8 cellular contexts compared by ENCODE assay signal in the genomic region with DNA sequence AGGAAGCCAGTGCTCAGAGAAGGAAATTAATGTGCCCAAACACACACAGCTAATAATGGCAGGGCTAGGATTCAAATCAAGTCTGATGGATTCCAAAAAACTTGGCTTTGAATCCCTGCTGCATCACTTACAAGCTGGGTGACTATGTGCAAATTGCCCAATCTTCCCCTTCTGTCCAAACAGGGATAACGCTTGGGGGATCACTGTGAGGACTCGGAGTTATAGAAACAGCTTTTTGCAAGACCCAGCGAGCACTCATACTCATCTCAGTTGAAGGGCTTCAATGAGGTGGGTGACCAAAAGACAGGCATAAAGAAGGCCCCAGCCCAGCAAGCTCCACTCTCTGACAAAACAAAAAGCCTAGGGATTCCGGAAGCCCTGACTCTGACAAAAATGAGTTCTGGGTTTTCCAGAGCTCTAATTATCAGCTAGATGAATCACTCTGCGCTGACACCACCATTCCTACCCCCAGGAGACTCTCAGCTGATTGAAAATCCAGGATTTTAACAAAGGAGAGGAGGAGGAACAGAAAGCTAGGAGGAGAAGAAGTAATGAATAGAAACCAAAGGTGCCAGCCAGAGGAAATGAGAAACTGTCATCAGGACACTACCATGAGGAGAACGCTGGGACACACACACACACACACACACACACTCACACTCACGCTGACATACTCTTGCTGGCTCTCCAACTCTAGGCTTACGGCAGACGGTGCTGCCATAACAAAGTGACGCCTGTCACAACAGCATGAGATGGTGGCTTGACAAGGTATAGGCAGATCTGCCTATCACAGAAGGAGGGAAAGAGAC. TPM values are rescaled to one million over a fixed set of nuclear protein-coding genes. Genes with fewer than 3 reads are reported as not detected.
A peak's percentile ranks its signal among the peaks of the same experiment; 100 is the strongest.
DNase-seq lines count a peak whose midpoint lies in the region; ATAC-seq and TF ChIP-seq lines count a peak whose summit lies in the region.

No MANE protein-coding gene starts in this region.

- H2AFZ ChIP-seq in mammary epithelial cell (ENCODE audit: low read depth, low read length) = no peak overlapping the region

- dilution Hi-C loops in mammary epithelial cell (cut with HindIII; ENCODE audit: low sequenced_read_pairs) = no loop called here

- H3K27ac ChIP-seq in mammary epithelial cell (ENCODE audit: insufficient read depth, low read depth, low read length) (peak overlapping the region; percentile 100), lower lobe of right lung (peak overlapping the region; percentile 97)

- H3K9ac ChIP-seq in mammary epithelial cell (ENCODE audit: insufficient read depth, low read length) = peak overlapping the region; percentile 70

- no peaks in the 10 kb centered on the region for H3K36me3 Mint-ChIP-seq in type B pancreatic cell

- H3K36me3 ChIP-seq in mammary epithelial cell (ENCODE audit: insufficient read depth, low read length) (peaks cover 3% of the 10 kb centered on the region), lower lobe of right lung (peaks cover 31% of the 10 kb centered on the region)

- no TSS peak for BruUV-seq in mammary epithelial cell (replicated peaks; lab: Mats Ljungman, UMichigan)

- ATAC-seq in lower lobe of right lung (no peak), HG03469 (IDR thresholded peaks at IDR 0.05; ENCODE audit: unreplicated experiment) (no peak)

- H3K27me3 Mint-ChIP-seq in type B pancreatic cell = no peaks in the 10 kb centered on the region

- H3K4me2 ChIP-seq in mammary epithelial cell (ENCODE audit: insufficient read depth, low read depth, low read length) = peak overlapping the region; percentile 55

- peaks cover 33% of the 10 kb centered on the region for H3K79me2 ChIP-seq in mammary epithelial cell (ENCODE audit: insufficient read depth, low read length)

- TF ChIP-seq CTCF in mammary epithelial cell (conservative IDR thresholded peaks at IDR 0.05 in 1 of 2, IDR thresholded peaks at IDR 0.05 in 1 of 2; ENCODE audit: extremely low read depth in 1 of 2, insufficient read depth in 1 of 2, low read depth in 1 of 2, low read length in 2 of 2) = no peak
- no peak for TF ChIP-seq CTCF in lower lobe of right lung (IDR thresholded peaks at IDR 0.05)
- TF ChIP-seq CTCF in type B pancreatic cell (conservative IDR thresholded peaks at IDR 0.05) = no peak

- in situ Hi-C loops in mammary epithelial cell (cut with MboI; ENCODE audit: low sequenced_read_pairs in 2 of 2) = no loop called here

- H3K4me1 Mint-ChIP-seq in type B pancreatic cell (ENCODE audit: unreplicated experiment) = peaks cover 29% of the 10 kb centered on the region

- WGBS in mammary epithelial cell (ENCODE audit: low coverage, missing lambda C conversion rate) = 24% methylated on average over 10 of the region's 10 CpGs

- H3K27me3 ChIP-seq in mammary epithelial cell (ENCODE audit: insufficient read depth, low read length) = no peaks in the 10 kb centered on the region
- no peaks in the 10 kb centered on the region for H3K27me3 ChIP-seq in lower lobe of right lung (ENCODE audit: low read depth)

- H3K9me3 ChIP-seq in mammary epithelial cell (replicated peaks; ENCODE audit: insufficient read depth, low read length) (no peaks in the 10 kb centered on the region), lower lobe of right lung (no peaks in the 10 kb centered on the region)

- DNase-seq in ELF-1 (ENCODE audit: low read depth, low spot score) (peak; percentile 67), NOMO-1 (lab: John Stamatoyannopoulos, UW; ENCODE audit: unreplicated experiment in 2 of 2) (peak; percentile 52 to 69), mammary epithelial cell (peak; percentile 74), lower lobe of right lung (no peak), type B pancreatic cell (ENCODE audit: extremely low spot score, unreplicated experiment) (no peak), NAMALWA (ENCODE audit: low spot score) (no peak), NCI-H2029 treated with DMSO at 0.1 percent for 48 hours (lab: John Stamatoyannopoulos, UW) (no peak)

- CTCF ChIA-PET in mammary epithelial cell (lab: Charles Lee; ENCODE audit: low non-redundant PET) = interaction anchor here (0.6 to 0.7 kb wide), 3 partner anchors 18 to 33 kb away, joined by 3 to 6 read pairs (median 3); no protein-coding TSS in a partner anchor

- peaks cover 31% of the 10 kb centered on the region for H3K4me1 ChIP-seq in mammary epithelial cell (ENCODE audit: insufficient read depth, low read length)
- peaks cover 60% of the 10 kb centered on the region for H3K4me1 ChIP-seq in lower lobe of right lung

- intact Hi-C loops in mammary epithelial cell (cut with micrococcal nuclease) = loop anchor here (2.0 kb wide), 1 partner anchor 33 kb away; no protein-coding TSS in a partner anchor
- intact Hi-C loops in lower lobe of right lung (cut with DNase I) = no loop called here

- H3K4me3 ChIP-seq in mammary epithelial cell (replicated peaks in 1 of 3; ENCODE audit: insufficient read depth in 1 of 3, low read depth in 2 of 3, low read length in 3 of 3) (no peak overlapping the region), lower lobe of right lung (peak overlapping the region; percentile 99)

- no peaks in the 10 kb centered on the region for H3K9me3 Mint-ChIP-seq in type B pancreatic cell

- H3K4me3 Mint-ChIP-seq in type B pancreatic cell = peak overlapping the region; percentile 92

- H4K20me1 ChIP-seq in mammary epithelial cell (ENCODE audit: insufficient read depth, low read length) = no peaks in the 10 kb centered on the region

- H3K27ac Mint-ChIP-seq in type B pancreatic cell = peak overlapping the region; percentile 100

RNA-seq across cellular contexts. Expression of a gene that starts 1.6 kb away (rescaled TPM):
- total RNA-seq in mammary epithelial cell (10 to 100 TPM; 13.2 to 21.3 TPM), lower lobe of right lung (74.2 TPM), type B pancreatic cell (ENCODE audit: low replicate concordance) (58.5 and 59.5 TPM in 2 replicates)
- polyA plus RNA-seq in mammary epithelial cell = 10.5 TPM
- 50.5 TPM for polyA minus RNA-seq in mammary epithelial cell

RNA-seq across cellular contexts. Expression of a gene that starts 10.4 kb away (rescaled TPM):
- total RNA-seq in mammary epithelial cell (10 to 100 TPM; 10.8 to 34.9 TPM), lower lobe of right lung (44.5 TPM), type B pancreatic cell (ENCODE audit: low replicate concordance) (32.3 and 36.4 TPM in 2 replicates)
- 55.3 TPM for polyA plus RNA-seq in mammary epithelial cell
- 24.0 TPM for polyA minus RNA-seq in mammary epithelial cell

Comparison
In these comparisons a context has a peak if more than half of its experiments do, and no peak if none do; other contexts are left out.
1. DNase-seq: peak in ELF-1 (single experiment), NOMO-1 (2 of 2) and mammary epithelial cell (single experiment); none in lower lobe of right lung (single experiment), type B pancreatic cell (single experiment), NAMALWA (single experiment) and NCI-H2029 treated with DMSO at 0.1 percent for 48 hours (single experiment).